Comparison of ENCODE assay signal across 1 cellular context in genomic region chr7:107076781-107077698, GRCh38.
TF ChIP-seq lines count a peak whose summit lies in the region.

No MANE protein-coding gene starts in this region.

TF ChIP-seq in K562, 482 proteins besides CTCF, POLR2A, EP300 and RAD21 (continued from another document and continues in another):
- TF ChIP-seq, protein P1, sequence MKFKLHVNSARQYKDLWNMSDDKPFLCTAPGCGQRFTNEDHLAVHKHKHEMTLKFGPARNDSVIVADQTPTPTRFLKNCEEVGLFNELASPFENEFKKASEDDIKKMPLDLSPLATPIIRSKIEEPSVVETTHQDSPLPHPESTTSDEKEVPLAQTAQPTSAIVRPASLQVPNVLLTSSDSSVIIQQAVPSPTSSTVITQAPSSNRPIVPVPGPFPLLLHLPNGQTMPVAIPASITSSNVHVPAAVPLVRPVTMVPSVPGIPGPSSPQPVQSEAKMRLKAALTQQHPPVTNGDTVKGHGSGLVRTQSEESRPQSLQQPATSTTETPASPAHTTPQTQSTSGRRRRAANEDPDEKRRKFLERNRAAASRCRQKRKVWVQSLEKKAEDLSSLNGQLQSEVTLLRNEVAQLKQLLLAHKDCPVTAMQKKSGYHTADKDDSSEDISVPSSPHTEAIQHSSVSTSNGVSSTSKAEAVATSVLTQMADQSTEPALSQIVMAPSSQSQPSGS (CRISPR knock-in tag; IDR thresholded peaks at IDR 0.05) = no peak
- TF ChIP-seq MEF2A (IDR thresholded peaks at IDR 0.05; ENCODE audit: control insufficient read depth, low read depth, low read length) (no peak), ZNF609 (CRISPR knock-in tag; IDR thresholded peaks at IDR 0.05; ENCODE audit: borderline replicate concordance) (no peak), GTF2E2 (tag; IDR thresholded peaks at IDR 0.05) (no peak), MCM2 (IDR thresholded peaks at IDR 0.05; ENCODE audit: low read depth) (no peak), PYGO2 (tag; IDR thresholded peaks at IDR 0.05) (no peak), CREM (IDR thresholded peaks at IDR 0.05; ENCODE audit: low read depth) (peak; percentile 80), ARID2 (IDR thresholded peaks at IDR 0.05) (no peak), XRCC3 (IDR thresholded peaks at IDR 0.05) (no peak), MED1 (CRISPR knock-in tag; IDR thresholded peaks at IDR 0.05; ENCODE audit: borderline replicate concordance) (no peak), ZNF583 (CRISPR knock-in tag; IDR thresholded peaks at IDR 0.05) (peak; percentile 27; the same call in 1 of the 2 replicates), MIER1 (IDR thresholded peaks at IDR 0.05; ENCODE audit: low read depth) (no peak), IFI16 (CRISPR knock-in tag; IDR thresholded peaks at IDR 0.05) (no peak), PBX2 (CRISPR knock-in tag; IDR thresholded peaks at IDR 0.05; ENCODE audit: low read depth) (no peak), PBX2 (tag; conservative IDR thresholded peaks at IDR 0.05; ENCODE audit: low read depth) (no peak), FOSL1 (tag; conservative IDR thresholded peaks at IDR 0.05) (peak; percentile 97), ZNF134 (CRISPR knock-in tag; conservative IDR thresholded peaks at IDR 0.05) (no peak), ATF6 (CRISPR knock-in tag; IDR thresholded peaks at IDR 0.05) (no peak), ZSCAN29 (IDR thresholded peaks at IDR 0.05) (no peak), ZNF589 (CRISPR knock-in tag; IDR thresholded peaks at IDR 0.05; ENCODE audit: low read depth) (peak; percentile 70), SFPQ (IDR thresholded peaks at IDR 0.05; ENCODE audit: low read depth, low read length) (no peak), RHOXF2B (CRISPR knock-in tag; conservative IDR thresholded peaks at IDR 0.05) (no peak), THRAP3 (IDR thresholded peaks at IDR 0.05; ENCODE audit: borderline replicate concordance) (peak; percentile 73), POLR2AphosphoS2 (IDR thresholded peaks at IDR 0.05; ENCODE audit: low read length) (no peak), CC2D1A (IDR thresholded peaks at IDR 0.05) (no peak), SNIP1 (IDR thresholded peaks at IDR 0.05; ENCODE audit: low read depth) (no peak), HDAC8 (tag; IDR thresholded peaks at IDR 0.05) (no peak), RBFOX2 (IDR thresholded peaks at IDR 0.05; ENCODE audit: low read depth, low read length) (no peak)
- TF ChIP-seq, protein P2, sequence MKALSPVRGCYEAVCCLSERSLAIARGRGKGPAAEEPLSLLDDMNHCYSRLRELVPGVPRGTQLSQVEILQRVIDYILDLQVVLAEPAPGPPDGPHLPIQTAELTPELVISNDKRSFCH (CRISPR knock-in tag; IDR thresholded peaks at IDR 0.05) = no peak
- TF ChIP-seq, protein P2 (tag; IDR thresholded peaks at IDR 0.05) = no peak
- TF ChIP-seq, protein P3, sequence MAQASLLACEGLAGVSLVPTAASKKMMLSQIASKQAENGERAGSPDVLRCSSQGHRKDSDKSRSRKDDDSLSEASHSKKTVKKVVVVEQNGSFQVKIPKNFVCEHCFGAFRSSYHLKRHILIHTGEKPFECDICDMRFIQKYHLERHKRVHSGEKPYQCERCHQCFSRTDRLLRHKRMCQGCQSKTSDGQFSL (CRISPR knock-in tag; IDR thresholded peaks at IDR 0.05) = no peak
- TF ChIP-seq, protein P3 (tag; IDR thresholded peaks at IDR 0.05) = no peak; a peak in 1 of 4 replicates
- TF ChIP-seq, protein P4, sequence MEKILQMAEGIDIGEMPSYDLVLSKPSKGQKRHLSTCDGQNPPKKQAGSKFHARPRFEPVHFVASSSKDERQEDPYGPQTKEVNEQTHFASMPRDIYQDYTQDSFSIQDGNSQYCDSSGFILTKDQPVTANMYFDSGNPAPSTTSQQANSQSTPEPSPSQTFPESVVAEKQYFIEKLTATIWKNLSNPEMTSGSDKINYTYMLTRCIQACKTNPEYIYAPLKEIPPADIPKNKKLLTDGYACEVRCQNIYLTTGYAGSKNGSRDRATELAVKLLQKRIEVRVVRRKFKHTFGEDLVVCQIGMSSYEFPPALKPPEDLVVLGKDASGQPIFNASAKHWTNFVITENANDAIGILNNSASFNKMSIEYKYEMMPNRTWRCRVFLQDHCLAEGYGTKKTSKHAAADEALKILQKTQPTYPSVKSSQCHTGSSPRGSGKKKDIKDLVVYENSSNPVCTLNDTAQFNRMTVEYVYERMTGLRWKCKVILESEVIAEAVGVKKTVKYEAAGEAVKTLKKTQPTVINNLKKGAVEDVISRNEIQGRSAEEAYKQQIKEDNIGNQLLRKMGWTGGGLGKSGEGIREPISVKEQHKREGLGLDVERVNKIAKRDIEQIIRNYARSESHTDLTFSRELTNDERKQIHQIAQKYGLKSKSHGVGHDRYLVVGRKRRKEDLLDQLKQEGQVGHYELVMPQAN (IDR thresholded peaks at IDR 0.05; ENCODE audit: borderline replicate concordance) = no peak
- TF ChIP-seq, protein P5, sequence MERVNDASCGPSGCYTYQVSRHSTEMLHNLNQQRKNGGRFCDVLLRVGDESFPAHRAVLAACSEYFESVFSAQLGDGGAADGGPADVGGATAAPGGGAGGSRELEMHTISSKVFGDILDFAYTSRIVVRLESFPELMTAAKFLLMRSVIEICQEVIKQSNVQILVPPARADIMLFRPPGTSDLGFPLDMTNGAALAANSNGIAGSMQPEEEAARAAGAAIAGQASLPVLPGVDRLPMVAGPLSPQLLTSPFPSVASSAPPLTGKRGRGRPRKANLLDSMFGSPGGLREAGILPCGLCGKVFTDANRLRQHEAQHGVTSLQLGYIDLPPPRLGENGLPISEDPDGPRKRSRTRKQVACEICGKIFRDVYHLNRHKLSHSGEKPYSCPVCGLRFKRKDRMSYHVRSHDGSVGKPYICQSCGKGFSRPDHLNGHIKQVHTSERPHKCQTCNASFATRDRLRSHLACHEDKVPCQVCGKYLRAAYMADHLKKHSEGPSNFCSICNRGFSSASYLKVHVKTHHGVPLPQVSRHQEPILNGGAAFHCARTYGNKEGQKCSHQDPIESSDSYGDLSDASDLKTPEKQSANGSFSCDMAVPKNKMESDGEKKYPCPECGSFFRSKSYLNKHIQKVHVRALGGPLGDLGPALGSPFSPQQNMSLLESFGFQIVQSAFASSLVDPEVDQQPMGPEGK (CRISPR knock-in tag; IDR thresholded peaks at IDR 0.05; ENCODE audit: borderline replicate concordance) = no peak
- TF ChIP-seq, protein P6, sequence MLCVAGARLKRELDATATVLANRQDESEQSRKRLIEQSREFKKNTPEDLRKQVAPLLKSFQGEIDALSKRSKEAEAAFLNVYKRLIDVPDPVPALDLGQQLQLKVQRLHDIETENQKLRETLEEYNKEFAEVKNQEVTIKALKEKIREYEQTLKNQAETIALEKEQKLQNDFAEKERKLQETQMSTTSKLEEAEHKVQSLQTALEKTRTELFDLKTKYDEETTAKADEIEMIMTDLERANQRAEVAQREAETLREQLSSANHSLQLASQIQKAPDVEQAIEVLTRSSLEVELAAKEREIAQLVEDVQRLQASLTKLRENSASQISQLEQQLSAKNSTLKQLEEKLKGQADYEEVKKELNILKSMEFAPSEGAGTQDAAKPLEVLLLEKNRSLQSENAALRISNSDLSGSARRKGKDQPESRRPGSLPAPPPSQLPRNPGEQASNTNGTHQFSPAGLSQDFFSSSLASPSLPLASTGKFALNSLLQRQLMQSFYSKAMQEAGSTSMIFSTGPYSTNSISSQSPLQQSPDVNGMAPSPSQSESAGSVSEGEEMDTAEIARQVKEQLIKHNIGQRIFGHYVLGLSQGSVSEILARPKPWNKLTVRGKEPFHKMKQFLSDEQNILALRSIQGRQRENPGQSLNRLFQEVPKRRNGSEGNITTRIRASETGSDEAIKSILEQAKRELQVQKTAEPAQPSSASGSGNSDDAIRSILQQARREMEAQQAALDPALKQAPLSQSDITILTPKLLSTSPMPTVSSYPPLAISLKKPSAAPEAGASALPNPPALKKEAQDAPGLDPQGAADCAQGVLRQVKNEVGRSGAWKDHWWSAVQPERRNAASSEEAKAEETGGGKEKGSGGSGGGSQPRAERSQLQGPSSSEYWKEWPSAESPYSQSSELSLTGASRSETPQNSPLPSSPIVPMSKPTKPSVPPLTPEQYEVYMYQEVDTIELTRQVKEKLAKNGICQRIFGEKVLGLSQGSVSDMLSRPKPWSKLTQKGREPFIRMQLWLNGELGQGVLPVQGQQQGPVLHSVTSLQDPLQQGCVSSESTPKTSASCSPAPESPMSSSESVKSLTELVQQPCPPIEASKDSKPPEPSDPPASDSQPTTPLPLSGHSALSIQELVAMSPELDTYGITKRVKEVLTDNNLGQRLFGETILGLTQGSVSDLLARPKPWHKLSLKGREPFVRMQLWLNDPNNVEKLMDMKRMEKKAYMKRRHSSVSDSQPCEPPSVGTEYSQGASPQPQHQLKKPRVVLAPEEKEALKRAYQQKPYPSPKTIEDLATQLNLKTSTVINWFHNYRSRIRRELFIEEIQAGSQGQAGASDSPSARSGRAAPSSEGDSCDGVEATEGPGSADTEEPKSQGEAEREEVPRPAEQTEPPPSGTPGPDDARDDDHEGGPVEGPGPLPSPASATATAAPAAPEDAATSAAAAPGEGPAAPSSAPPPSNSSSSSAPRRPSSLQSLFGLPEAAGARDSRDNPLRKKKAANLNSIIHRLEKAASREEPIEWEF (CRISPR knock-in tag; IDR thresholded peaks at IDR 0.05) = no peak
